In genomic region chr17:30376621-30377452, GRCh38 we compare ENCODE assay signal across 8 cellular contexts. TPM values are rescaled to one million over a fixed set of nuclear protein-coding genes. Genes with fewer than 3 reads are reported as not detected.
DNase-seq lines count a peak whose midpoint lies in the region; ATAC-seq and TF ChIP-seq lines count a peak whose summit lies in the region.

No MANE protein-coding gene starts in this region.

- DNase-seq in ELR (ENCODE audit: low read depth) (peak; percentile 28), NB4 (ENCODE audit: low read depth) (peak; percentile 85), hepatocyte (ENCODE audit: low spot score) (peak; percentile 59), iPS-NIHi7 (ENCODE audit: extremely low spot score) (no peak), islet precursor cell (no peak)
- DNase-seq in activated T-cell treated with anti-CD3 and anti-CD28 coated beads, Interleukin-2, amount 50 U/mL, for 24 hours: peak; percentile 69
- peak; percentile 43 to 54 for DNase-seq in stimulated activated CD8-positive, alpha-beta memory T cell treated with anti-CD3 and anti-CD28 coated beads, Interleukin-7, amount 100 ng/mL, for 48 hours (ENCODE audit: extremely low read depth in 1 of 2, low read depth in 1 of 2)

- WGBS in hepatocyte (ENCODE audit: low lambda C conversion rate, missing lambda C conversion rate): 37% methylated on average over 12 of the region's 12 CpGs

- H3K4me3 ChIP-seq in NB4 (ENCODE audit: low read depth, low read length) (no peak overlapping the region), hepatocyte (no peak overlapping the region)

- H3K4me1 Mint-ChIP-seq in activated T-cell treated with anti-CD3 and anti-CD28 coated beads, Interleukin-2, amount 50 U/mL, for 24 hours (ENCODE audit: low read depth): peaks cover 70% of the 10 kb centered on the region

- no peaks in the 10 kb centered on the region for H3K36me3 ChIP-seq in hepatocyte (replicated peaks; ENCODE audit: insufficient read depth, low read depth)

- H3K27ac Mint-ChIP-seq in activated T-cell treated with anti-CD3 and anti-CD28 coated beads, Interleukin-2, amount 50 U/mL, for 24 hours: peak overlapping the region; percentile 93

- peak overlapping the region; percentile 74 for H3K27ac ChIP-seq in hepatocyte

- H3K4me3 Mint-ChIP-seq in activated T-cell treated with anti-CD3 and anti-CD28 coated beads, Interleukin-2, amount 50 U/mL, for 24 hours: peak overlapping the region; percentile 22

- no peaks in the 10 kb centered on the region for H3K27me3 ChIP-seq in hepatocyte

- peaks cover 30% of the 10 kb centered on the region for H3K4me1 ChIP-seq in hepatocyte (ENCODE audit: insufficient read depth)

- peak overlapping the region; percentile 9 for H2AFZ ChIP-seq in hepatocyte

- peak overlapping the region; percentile 56 for H3K4me2 ChIP-seq in hepatocyte

- TF ChIP-seq CTCF in NB4 (IDR thresholded peaks at IDR 0.05; ENCODE audit: low read depth, low read length) (no peak), hepatocyte (IDR thresholded peaks at IDR 0.05; ENCODE audit: poor library complexity) (no peak)

- no peak for ATAC-seq in GM18868 (IDR thresholded peaks at IDR 0.05; ENCODE audit: unreplicated experiment)

- no peaks in the 10 kb centered on the region for H3K9me3 ChIP-seq in hepatocyte (ENCODE audit: low read depth)

- no peaks in the 10 kb centered on the region for H3K27me3 Mint-ChIP-seq in activated T-cell treated with anti-CD3 and anti-CD28 coated beads, Interleukin-2, amount 50 U/mL, for 24 hours

- H3K9me3 Mint-ChIP-seq in activated T-cell treated with anti-CD3 and anti-CD28 coated beads, Interleukin-2, amount 50 U/mL, for 24 hours: no peaks in the 10 kb centered on the region

- TF ChIP-seq POLR2A in NB4 (IDR thresholded peaks at IDR 0.05; ENCODE audit: extremely low read depth, insufficient read length): no peak

- no peaks in the 10 kb centered on the region for H3K9me2 ChIP-seq in hepatocyte (replicated peaks; ENCODE audit: insufficient read depth)

- peaks cover 21% of the 10 kb centered on the region for H4K20me1 ChIP-seq in hepatocyte (ENCODE audit: insufficient read depth, poor library complexity, severe bottlenecking)

- peaks cover 24% of the 10 kb centered on the region for H3K36me3 Mint-ChIP-seq in activated T-cell treated with anti-CD3 and anti-CD28 coated beads, Interleukin-2, amount 50 U/mL, for 24 hours (ENCODE audit: low read depth)

- H3K79me2 ChIP-seq in hepatocyte: peaks cover 28% of the 10 kb centered on the region

RNA-seq across cellular contexts. Expression of gene CPD, which starts 1.9 kb away (rescaled TPM):
- total RNA-seq in hepatocyte: 80.6 and 87.3 TPM in 2 replicates
- 20.7 and 22.2 TPM in 2 replicates for polyA plus RNA-seq in hepatocyte

RNA-seq across cellular contexts. Expression of gene TMIGD1, which starts 43.0 kb away (rescaled TPM):
- total RNA-seq in hepatocyte: 3.2 and 3.3 TPM in 2 replicates
- polyA plus RNA-seq in hepatocyte: 1.3 and 2.5 TPM in 2 replicates

Comparison
In these comparisons a context has a peak if more than half of its experiments do, and no peak if none do; other contexts are left out.
1. DNase-seq: peak in ELR (single experiment), NB4 (single experiment), activated T-cell treated with anti-CD3 and anti-CD28 coated beads, Interleukin-2, amount 50 U/mL, for 24 hours (single experiment), hepatocyte (single experiment) and stimulated activated CD8-positive, alpha-beta memory T cell treated with anti-CD3 and anti-CD28 coated beads, Interleukin-7, amount 100 ng/mL, for 48 hours (2 of 2); none in iPS-NIHi7 (single experiment) and islet precursor cell (single experiment).